ENCODE assay signal across 9 cellular contexts in the genomic region with DNA sequence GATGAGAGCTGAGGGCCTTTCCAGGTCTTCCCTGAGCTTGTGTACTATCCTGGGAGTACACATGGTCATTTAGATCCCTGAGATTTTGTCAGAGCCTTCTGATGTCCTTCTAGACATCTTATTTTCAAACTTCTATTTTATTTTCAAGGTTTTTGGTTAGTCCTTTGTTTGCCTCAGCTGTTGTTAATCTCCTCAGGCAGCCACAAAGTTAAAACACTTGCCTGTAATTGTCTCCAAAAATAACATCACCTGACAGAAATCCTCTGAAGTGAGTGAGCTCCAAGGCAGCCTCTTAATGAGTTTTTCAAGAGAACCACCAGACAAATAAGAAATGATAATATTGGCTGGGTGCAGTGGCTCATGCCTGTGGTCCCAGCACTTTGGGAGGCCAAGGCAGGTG. TPM values are rescaled to one million over a fixed set of nuclear protein-coding genes. Genes with fewer than 3 reads are reported as not detected.
"Had no signal": no experiment of that assay in that cellular context is flagged by ENCODE, and none has a peak within 500 bp of the region (broad histone marks: within the 10 kb centered on the region; RNA-seq: fewer than 3 reads in every experiment).

No MANE protein-coding gene starts in this region.

- ATAC-seq: GM12878 had no signal

- FAIRE-seq: G401.6, GM12878, GM12891, GM12892, GM18507, GM19239 had no signal

- H3K4me3 ChIP-seq: GM12878 had no signal

- DNase-seq: GDM1, GF-D8 had no signal

RNA-seq across cellular contexts. Expression of a gene that starts 43.8 kb away (rescaled TPM):
- total RNA-seq: G401, GM12878 had no signal
